ENCODE assay signal across 17 cellular contexts in the genomic region with DNA sequence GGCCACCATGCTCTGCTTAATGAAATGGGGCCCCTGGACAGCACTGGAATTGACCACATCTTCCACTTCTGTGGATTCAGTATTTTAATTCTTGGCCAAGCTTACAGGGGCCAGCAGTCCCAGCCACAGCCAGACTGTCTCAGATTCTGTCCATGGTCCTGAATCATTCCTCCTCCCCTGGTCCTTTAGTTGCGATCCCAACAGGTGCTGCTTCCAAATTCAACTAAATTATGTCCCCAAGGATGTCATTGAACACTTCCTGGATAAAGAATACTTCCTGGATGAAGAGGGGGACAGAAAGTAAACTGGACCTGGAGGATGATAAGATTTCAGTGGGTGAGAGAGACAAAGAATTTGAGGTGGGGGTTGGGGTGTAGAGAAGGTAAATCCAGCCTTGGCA.
DNase-seq lines count a peak whose midpoint lies in the region; ATAC-seq, FAIRE-seq and TF ChIP-seq lines count a peak whose summit lies in the region.
"Had no signal": no experiment of that assay in that cellular context is flagged by ENCODE, and none has a peak within 500 bp of the region (broad histone marks: within the 10 kb centered on the region; RNA-seq: fewer than 3 reads in every experiment).

No MANE protein-coding gene starts in this region.

- H3K27me3 ChIP-seq in H7 (ENCODE audit: control insufficient read depth, insufficient read depth, low read length), result no peaks in the 10 kb centered on the region
- no peaks in the 10 kb centered on the region for H3K27me3 ChIP-seq in RWPE2 (ENCODE audit: insufficient read depth, poor library complexity, severe bottlenecking)

- H3K27ac Mint-ChIP-seq in stimulated activated effector memory CD8-positive, alpha-beta T cell treated with anti-CD3 and anti-CD28 coated beads, Interleukin-12 subunit alpha, Interleukin-12 subunit beta, amount 100 ng/mL, for 72 hours, result no peak overlapping the region
- H3K27ac Mint-ChIP-seq: natural killer cell, T-cell had no signal

- no peaks in the 10 kb centered on the region for H3K4me1 Mint-ChIP-seq in stimulated activated effector memory CD8-positive, alpha-beta T cell treated with anti-CD3 and anti-CD28 coated beads, Interleukin-12 subunit alpha, Interleukin-12 subunit beta, amount 100 ng/mL, for 72 hours
- H3K4me1 Mint-ChIP-seq: natural killer cell, T-cell had no signal

- FAIRE-seq in GM19239 (lab: Jason Lieb, UNC), result no peak

- no peak overlapping the region for H3K4me3 ChIP-seq in H7 (ENCODE audit: insufficient read depth, low read depth, low read length)
- no peak overlapping the region for H3K4me3 ChIP-seq in RWPE2 (ENCODE audit: severe bottlenecking)
- no peak overlapping the region for H3K4me3 ChIP-seq in fibroblast of mammary gland (ENCODE audit: control insufficient read depth, low read depth, low read length)
- H3K4me3 ChIP-seq: coronary artery, gastrocnemius medialis, thoracic aorta had no signal

- no peaks in the 10 kb centered on the region for H3K36me3 Mint-ChIP-seq in stimulated activated effector memory CD8-positive, alpha-beta T cell treated with anti-CD3 and anti-CD28 coated beads, Interleukin-12 subunit alpha, Interleukin-12 subunit beta, amount 100 ng/mL, for 72 hours
- H3K36me3 Mint-ChIP-seq: natural killer cell, T-cell had no signal

- TF ChIP-seq CTCF in RWPE2 (IDR thresholded peaks at IDR 0.05; ENCODE audit: poor library complexity, severe bottlenecking), result no peak
- no peak for TF ChIP-seq CTCF in fibroblast of mammary gland (conservative IDR thresholded peaks at IDR 0.05; ENCODE audit: control insufficient read depth, insufficient read depth, low read depth, low read length)

- H3K4me3 Mint-ChIP-seq in stimulated activated effector memory CD8-positive, alpha-beta T cell treated with anti-CD3 and anti-CD28 coated beads, Interleukin-12 subunit alpha, Interleukin-12 subunit beta, amount 100 ng/mL, for 72 hours, result no peak overlapping the region
- H3K4me3 Mint-ChIP-seq: natural killer cell, T-cell had no signal

- peak; percentile 36 for DNase-seq in H7
- no peak for DNase-seq in RWPE2 (ENCODE audit: low spot score)
- peak; percentile 15 for DNase-seq in fibroblast of mammary gland (ENCODE audit: low read depth)
- peak; percentile 3 for DNase-seq in renal cortical epithelial cell (ENCODE audit: low read depth)
- no peak for DNase-seq in GM19239 (ENCODE audit: insufficient read length, low spot score)
- no peak for DNase-seq in activated CD4-positive, alpha-beta T cell treated with anti-CD3 and anti-CD28 coated beads, Interleukin-2, amount 50 U/mL, for 1 hour
- DNase-seq in KG1 (lab: John Stamatoyannopoulos, UW), result no peak
- DNase-seq in stimulated activated effector memory CD8-positive, alpha-beta T cell treated with anti-CD3 and anti-CD28 coated beads, Interleukin-12 subunit alpha, Interleukin-12 subunit beta, amount 100 ng/mL, for 72 hours (ENCODE audit: low spot score in 2 of 2), result no peak
- DNase-seq: activated CD4-positive, alpha-beta T cell treated with anti-CD3 and anti-CD28 coated beads, Interleukin-2, amount 50 U/mL, for 4 hours; activated naive CD4-positive, alpha-beta T cell treated with Interleukin-2 at 50 U/mL for 16 hours; gastrocnemius medialis; left cardiac atrium; natural killer cell; NCI-H2029 treated with DMSO at 0.1 percent for 48 hours; T-cell had no signal

- H3K36me3 ChIP-seq in H7 (replicated peaks; ENCODE audit: control insufficient read depth, insufficient read depth, low read length), result no peaks in the 10 kb centered on the region
- H3K36me3 ChIP-seq in RWPE2 (ENCODE audit: low read depth), result no peaks in the 10 kb centered on the region
- H3K36me3 ChIP-seq: gastrocnemius medialis, thoracic aorta had no signal

- H3K9me3 ChIP-seq in RWPE2 (ENCODE audit: severe bottlenecking), result no peaks in the 10 kb centered on the region
- H3K9me3 ChIP-seq: gastrocnemius medialis, thoracic aorta had no signal

- no peak overlapping the region for H3K27ac ChIP-seq in RWPE2 (ENCODE audit: poor library complexity, severe bottlenecking)
- H3K27ac ChIP-seq: coronary artery, gastrocnemius medialis, thoracic aorta had no signal

- H3K4me1 ChIP-seq in RWPE2 (ENCODE audit: insufficient read depth, poor library complexity, severe bottlenecking), result peaks cover 13% of the 10 kb centered on the region
- H3K4me1 ChIP-seq: gastrocnemius medialis had no signal

- peak; percentile 67; the same call in 2 of the 3 replicates for ATAC-seq in RWPE2 (ENCODE audit: low read depth)
- ATAC-seq in stimulated activated effector memory CD8-positive, alpha-beta T cell treated with anti-CD3 and anti-CD28 coated beads, Interleukin-12 subunit alpha, Interleukin-12 subunit beta, amount 100 ng/mL, for 72 hours, result no peak
- ATAC-seq: gastrocnemius medialis, left cardiac atrium, natural killer cell, T-cell had no signal

- no peaks in the 10 kb centered on the region for H3K9me3 Mint-ChIP-seq in stimulated activated effector memory CD8-positive, alpha-beta T cell treated with anti-CD3 and anti-CD28 coated beads, Interleukin-12 subunit alpha, Interleukin-12 subunit beta, amount 100 ng/mL, for 72 hours
- H3K9me3 Mint-ChIP-seq: natural killer cell, T-cell had no signal

Comparison
In these comparisons a context has a peak if more than half of its experiments do, and no peak if none do; other contexts are left out.
1. DNase-seq: peak in H7 (single experiment), fibroblast of mammary gland (single experiment) and renal cortical epithelial cell (single experiment); none in RWPE2 (single experiment), GM19239 (single experiment), activated CD4-positive, alpha-beta T cell treated with anti-CD3 and anti-CD28 coated beads, Interleukin-2, amount 50 U/mL, for 1 hour (single experiment), KG1 (single experiment) and stimulated activated effector memory CD8-positive, alpha-beta T cell treated with anti-CD3 and anti-CD28 coated beads, Interleukin-12 subunit alpha, Interleukin-12 subunit beta, amount 100 ng/mL, for 72 hours (0 of 2).